9 cellular contexts compared by ENCODE assay signal in the genomic region with DNA sequence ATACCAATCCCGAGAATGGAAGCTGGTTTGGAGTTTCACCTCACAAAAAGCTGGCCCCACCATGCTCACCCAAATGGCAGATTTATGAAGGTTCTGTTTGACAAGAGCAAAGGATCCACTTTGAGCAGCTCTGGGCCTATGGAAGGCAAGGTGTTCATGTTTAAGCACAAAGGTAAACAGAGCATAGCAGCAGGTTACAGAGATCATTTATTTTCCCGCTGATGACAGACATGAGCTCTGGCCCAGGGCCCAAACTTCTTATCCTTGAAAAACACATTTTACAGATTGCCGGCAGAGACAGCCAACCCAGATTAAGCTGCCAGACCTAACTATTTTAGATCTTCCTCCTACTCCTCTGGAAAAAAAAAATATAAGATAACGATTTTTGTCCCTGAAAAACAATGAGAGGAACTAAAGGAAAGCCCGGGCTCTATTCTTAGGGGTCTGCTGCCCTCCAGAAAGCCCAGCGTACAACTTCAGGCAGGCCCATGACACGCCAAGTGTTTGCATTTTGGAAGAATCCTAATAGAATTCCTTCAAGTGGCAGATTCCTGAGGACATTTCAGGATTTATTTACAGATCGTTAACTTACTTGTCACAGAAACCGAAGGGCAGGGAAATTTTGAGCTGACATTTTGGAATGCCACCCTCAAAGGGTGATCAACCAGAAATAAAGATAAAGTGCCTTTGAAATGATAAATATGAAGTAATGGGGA. TPM values are rescaled to one million over a fixed set of nuclear protein-coding genes. Genes with fewer than 3 reads are reported as not detected.
DNase-seq lines count a peak whose midpoint lies in the region; ATAC-seq and TF ChIP-seq lines count a peak whose summit lies in the region.
"Had no signal": no experiment of that assay in that cellular context is flagged by ENCODE, and none has a peak within 500 bp of the region (broad histone marks: within the 10 kb centered on the region; RNA-seq: fewer than 3 reads in every experiment).

No MANE protein-coding gene starts in this region.

- peak overlapping the region; percentile 71 for H3K9ac ChIP-seq in SU-DHL-6 (ENCODE audit: low read length)

- 12 to 19% methylated on average over 9 of the region's 9 CpGs for WGBS in upper lobe of left lung, 2 donors

- H3K9me3 Mint-ChIP-seq in IgD-negative memory B cell = no peaks in the 10 kb centered on the region
- H3K9me3 Mint-ChIP-seq: dendritic cell treated with granulocyte-macrophage colony-stimulating factor and Interleukin-4, amounts not matched to agents 40 ng/mL and 50 ng/mL, for 4 days had no signal

- H3K4me3 ChIP-seq in SU-DHL-6 (ENCODE audit: insufficient read depth, low read length, poor library complexity, severe bottlenecking) = no peak overlapping the region
- H3K4me3 ChIP-seq in right atrium auricular region = no peak overlapping the region
- no peak overlapping the region for H3K4me3 ChIP-seq in upper lobe of left lung

- DNase-seq in G401 (ENCODE audit: low spot score) = peak; percentile 84
- DNase-seq in right atrium auricular region (ENCODE audit: low spot score) = no peak
- peak in 1 of 2 donors; percentile 49 for DNase-seq in upper lobe of left lung
- no peak for DNase-seq in amniotic stem cell (lab: John Stamatoyannopoulos, UW)

- H3K4me2 ChIP-seq in SU-DHL-6 (ENCODE audit: low read depth, low read length, poor library complexity, severe bottlenecking) = peak overlapping the region; percentile 65

- TF ChIP-seq EP300 in upper lobe of left lung (IDR thresholded peaks at IDR 0.05) = no peak

- in situ Hi-C loops in G401 (cut with HindIII; ENCODE audit: low sequenced_read_pairs) = no loop called here

- no peaks in the 10 kb centered on the region for H3K9me2 ChIP-seq in SU-DHL-6 (replicated peaks; ENCODE audit: insufficient read depth, low read length)

- peaks cover 96% of the 10 kb centered on the region for H3F3A ChIP-seq in SU-DHL-6 (ENCODE audit: insufficient read depth)

- no peaks in the 10 kb centered on the region for H3K36me3 ChIP-seq in SU-DHL-6 (ENCODE audit: low read length)
- no peaks in the 10 kb centered on the region for H3K36me3 ChIP-seq in right atrium auricular region
- H3K36me3 ChIP-seq in upper lobe of left lung = no peaks in the 10 kb centered on the region

- peak overlapping the region; percentile 51 to 89 (median 78) for H3K4me3 Mint-ChIP-seq in IgD-negative memory B cell

- H3K4me1 Mint-ChIP-seq in IgD-negative memory B cell = peaks cover 78 to 81% (median 79%) of the 10 kb centered on the region in 3 donors

- H3K27me3 Mint-ChIP-seq in IgD-negative memory B cell = peaks cover 2% of the 10 kb centered on the region

- peak overlapping the region; percentile 91 to 99 (median 94) for H3K27ac Mint-ChIP-seq in IgD-negative memory B cell

- peak in 1 of 2 donors; percentile 59 for ATAC-seq in upper lobe of left lung (ENCODE audit: low FRiP score in 2 of 2)
- ATAC-seq in GM18873 (IDR thresholded peaks at IDR 0.05; ENCODE audit: low FRiP score, unreplicated experiment) = no peak
- no peak for ATAC-seq in GM18520 (IDR thresholded peaks at IDR 0.05; ENCODE audit: unreplicated experiment)

- no peak overlapping the region for H2AFZ ChIP-seq in SU-DHL-6 (ENCODE audit: low read depth, low read length, severe bottlenecking)

- H3K27ac ChIP-seq in SU-DHL-6 (ENCODE audit: low read depth, low read length) (peak overlapping the region; percentile 97), right atrium auricular region (peak overlapping the region; percentile 19 to 55), upper lobe of left lung (peak overlapping the region; percentile 76 to 86 (median 80))

- H3K9me3 ChIP-seq in SU-DHL-6 (ENCODE audit: insufficient read depth, low read length) (no peaks in the 10 kb centered on the region), right atrium auricular region (no peaks in the 10 kb centered on the region), upper lobe of left lung (no peaks in the 10 kb centered on the region)

- H3K4me1 ChIP-seq in right atrium auricular region (peaks cover 0 to 72% of the 10 kb centered on the region in 2 donors), upper lobe of left lung (peaks cover 29 to 39% (median 35%) of the 10 kb centered on the region in 4 donors)

- peaks cover 8% of the 10 kb centered on the region; the same call in 1 of the 2 replicates for H3K79me2 ChIP-seq in SU-DHL-6 (ENCODE audit: insufficient read depth, low read length)

- H3K27me3 ChIP-seq in SU-DHL-6 (ENCODE audit: low read length) (no peaks in the 10 kb centered on the region), right atrium auricular region (no peaks in the 10 kb centered on the region), upper lobe of left lung (no peaks in the 10 kb centered on the region)

- peaks cover 2% of the 10 kb centered on the region for H3K36me3 Mint-ChIP-seq in IgD-negative memory B cell

- no peak for TF ChIP-seq CTCF in SU-DHL-6 (IDR thresholded peaks at IDR 0.05; ENCODE audit: insufficient read depth, low read length, poor library complexity, severe bottlenecking)
- TF ChIP-seq CTCF in right atrium auricular region (IDR thresholded peaks at IDR 0.05) = no peak
- TF ChIP-seq CTCF in upper lobe of left lung (IDR thresholded peaks at IDR 0.05) = no peak

- TF ChIP-seq POLR2A in upper lobe of left lung (IDR thresholded peaks at IDR 0.05) = no peak

- H4K20me1 ChIP-seq in SU-DHL-6 (ENCODE audit: low read depth, low read length) = no peaks in the 10 kb centered on the region

RNA-seq across cellular contexts. Expression of a gene that starts 40.0 kb away (rescaled TPM):
- total RNA-seq in G401 (2014; rRNA removed; shearing (Covaris generic)) = 25.6 and 36.4 TPM in 2 replicates
- 200 TPM for polyA plus RNA-seq in IgD-negative memory B cell
- total RNA-seq in right atrium auricular region (10 to 100 TPM; 68.5 to 89.1 TPM), upper lobe of left lung (10 to 100 TPM; 24.1 to 100.0 (median 71.7) TPM)

Comparison
In these comparisons a context has a peak if more than half of its experiments do, and no peak if none do; other contexts are left out.
1. H3K27ac ChIP-seq: peak in every context shown above with its lines; median percentile 97 in SU-DHL-6; 80 in upper lobe of left lung; 37 in right atrium auricular region.